Comparison of ENCODE assay signal across 11 cellular contexts in the genomic region with DNA sequence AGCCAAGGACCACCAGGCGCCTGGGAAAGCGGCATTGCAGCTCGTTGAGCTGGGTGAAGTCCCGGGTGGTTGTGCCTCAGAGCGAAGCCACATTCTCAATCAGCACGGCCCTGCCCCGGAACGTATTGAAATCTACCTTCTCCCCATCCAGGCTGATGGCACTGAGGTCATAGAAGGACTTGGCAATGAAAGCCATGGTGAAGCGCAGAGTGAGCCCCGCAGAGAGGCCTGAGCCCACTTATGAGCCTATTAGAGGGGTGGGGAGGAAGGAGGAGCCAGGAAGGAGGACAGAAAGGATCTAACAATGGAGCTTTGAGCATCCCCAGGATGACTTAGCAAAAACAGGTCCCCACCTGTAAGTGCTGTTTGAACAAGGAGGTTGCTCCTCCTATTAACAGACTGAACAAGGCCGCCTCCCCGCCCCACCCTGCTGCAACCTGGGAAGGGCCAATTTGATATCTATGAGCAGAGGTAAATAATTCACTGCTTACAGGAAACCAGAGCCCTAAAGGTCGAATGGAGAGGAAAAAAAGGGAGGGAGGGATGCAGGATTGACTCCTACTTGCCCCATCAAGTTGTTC. TPM values are rescaled to one million over a fixed set of nuclear protein-coding genes. Genes with fewer than 3 reads are reported as not detected.
DNase-seq lines count a peak whose midpoint lies in the region; ATAC-seq, FAIRE-seq and TF ChIP-seq lines count a peak whose summit lies in the region.
"Had no signal": no experiment of that assay in that cellular context is flagged by ENCODE, and none has a peak within 500 bp of the region (broad histone marks: within the 10 kb centered on the region; RNA-seq: fewer than 3 reads in every experiment).

A gene (minus strand): TSS at position 215 of the 581 bp plus-strand sequence. CDS start 19 bp downstream, at position 196.

- H3K4me1 Mint-ChIP-seq in GM23338 (peaks cover 23% of the 10 kb centered on the region), brain (peaks cover 8% of the 10 kb centered on the region)

- H3K36me3 ChIP-seq in GM23338 (ENCODE audit: insufficient read depth) (no peaks in the 10 kb centered on the region), neutrophil (peaks cover 43% of the 10 kb centered on the region)

- H3K79me2 ChIP-seq in GM23338 (replicated peaks; ENCODE audit: insufficient read depth), result no peaks in the 10 kb centered on the region

- H3K4me1 ChIP-seq in GM23338 (ENCODE audit: insufficient read depth) (peaks cover 21% of the 10 kb centered on the region), neutrophil (ENCODE audit: control insufficient read depth in 1 of 2, insufficient read depth in 1 of 2, low read depth in 1 of 2, low read length in 1 of 2) (peaks cover 30 to 51% of the 10 kb centered on the region in 2 experiments)

- peak within 1 kb of the TSS; percentile 88 for H3K27ac Mint-ChIP-seq in GM23338
- H3K27ac Mint-ChIP-seq in brain, result peak within 1 kb of the TSS in 3 of 5 experiments; percentile 9 to 35 (median 14)

- no peak within 1 kb of the TSS for H3K4me3 ChIP-seq in GM23338
- no peak within 1 kb of the TSS for H3K4me3 ChIP-seq in neutrophil (ENCODE audit: low read depth in 1 of 2, low read length in 1 of 2)

- H3K27ac ChIP-seq in GM23338 (ENCODE audit: low read depth) (peak within 1 kb of the TSS; percentile 64; the same call in 1 of the 2 replicates), neutrophil (peak within 1 kb of the TSS; percentile 58)

- H3K36me3 Mint-ChIP-seq in GM23338 (ENCODE audit: low read depth) (peaks cover 5% of the 10 kb centered on the region; the same call in 1 of the 3 replicates), brain (peaks cover 31% of the 10 kb centered on the region)

- H3K9me2 ChIP-seq in GM23338 (ENCODE audit: insufficient read depth), result no peaks in the 10 kb centered on the region

- H3K4me3 Mint-ChIP-seq in GM23338, result no peak within 1 kb of the TSS
- H3K4me3 Mint-ChIP-seq in brain, result no peak within 1 kb of the TSS

- peak; percentile 35 for ATAC-seq in GM23338
- no peak for ATAC-seq in HG03521 (IDR thresholded peaks at IDR 0.05; ENCODE audit: unreplicated experiment)
- ATAC-seq: right cardiac atrium had no signal

- no peak for TF ChIP-seq CTCF in GM23338 (conservative IDR thresholded peaks at IDR 0.05; ENCODE audit: low read depth in 2 of 2)
- TF ChIP-seq CTCF in brain (conservative IDR thresholded peaks at IDR 0.05), result no peak
- no peak for TF ChIP-seq CTCF in neutrophil (IDR thresholded peaks at IDR 0.05)

- H3F3A ChIP-seq in GM23338 (replicated peaks; ENCODE audit: low read depth), result no peaks in the 10 kb centered on the region

- H3K9me3 Mint-ChIP-seq in GM23338 (no peaks in the 10 kb centered on the region), brain (no peaks in the 10 kb centered on the region)

- no peaks in the 10 kb centered on the region for H4K20me1 ChIP-seq in GM23338 (replicated peaks; ENCODE audit: insufficient read depth)

- no peaks in the 10 kb centered on the region for H3K9me3 ChIP-seq in neutrophil

- no peak for FAIRE-seq in HTR-8/SVneo (lab: Jason Lieb, UNC)

- H3K27me3 ChIP-seq in GM23338 (ENCODE audit: insufficient read depth) (no peaks in the 10 kb centered on the region), neutrophil (no peaks in the 10 kb centered on the region)

- H3K27me3 Mint-ChIP-seq in GM23338 (ENCODE audit: insufficient read depth, low read depth, poor library complexity) (peaks cover 1% of the 10 kb centered on the region), brain (no peaks in the 10 kb centered on the region)

- H2AFZ ChIP-seq in GM23338, result no peak within 1 kb of the TSS

- 0 out of 2 replicates have a peak within 1 kb of the TSS, but pooled peaks have one; percentile 40 for H3K4me2 ChIP-seq in GM23338

- no peak for DNase-seq in GM23338 (ENCODE audit: low spot score)
- peak; percentile 87 for DNase-seq in NCI-H2107 (lab: John Stamatoyannopoulos, UW)
- no peak for DNase-seq in HTR-8/SVneo (ENCODE audit: insufficient read length, low spot score)
- DNase-seq in ecto neural progenitor cell (ENCODE audit: low spot score), result no peak
- no peak for DNase-seq in activated gamma-delta T cell (lab: John Stamatoyannopoulos, UW)
- DNase-seq: H7, right cardiac atrium, T-helper 2 cell had no signal

TF ChIP-seq in GM23338, 12 proteins besides CTCF, POLR2A, EP300 and RAD21:
- TF ChIP-seq EZH2phosphoT487 (IDR thresholded peaks at IDR 0.05; ENCODE audit: unreplicated experiment) (no peak), CREB1 (CRISPR knock-in tag; IDR thresholded peaks at IDR 0.05; ENCODE audit: low read depth) (no peak), EZH2 (IDR thresholded peaks at IDR 0.05; ENCODE audit: low read depth, unreplicated experiment) (no peak), JUNB (IDR thresholded peaks at IDR 0.05; ENCODE audit: unreplicated experiment) (no peak), ZNF114 (CRISPR knock-in tag; IDR thresholded peaks at IDR 0.05) (no peak)
- TF ChIP-seq, protein P1, sequence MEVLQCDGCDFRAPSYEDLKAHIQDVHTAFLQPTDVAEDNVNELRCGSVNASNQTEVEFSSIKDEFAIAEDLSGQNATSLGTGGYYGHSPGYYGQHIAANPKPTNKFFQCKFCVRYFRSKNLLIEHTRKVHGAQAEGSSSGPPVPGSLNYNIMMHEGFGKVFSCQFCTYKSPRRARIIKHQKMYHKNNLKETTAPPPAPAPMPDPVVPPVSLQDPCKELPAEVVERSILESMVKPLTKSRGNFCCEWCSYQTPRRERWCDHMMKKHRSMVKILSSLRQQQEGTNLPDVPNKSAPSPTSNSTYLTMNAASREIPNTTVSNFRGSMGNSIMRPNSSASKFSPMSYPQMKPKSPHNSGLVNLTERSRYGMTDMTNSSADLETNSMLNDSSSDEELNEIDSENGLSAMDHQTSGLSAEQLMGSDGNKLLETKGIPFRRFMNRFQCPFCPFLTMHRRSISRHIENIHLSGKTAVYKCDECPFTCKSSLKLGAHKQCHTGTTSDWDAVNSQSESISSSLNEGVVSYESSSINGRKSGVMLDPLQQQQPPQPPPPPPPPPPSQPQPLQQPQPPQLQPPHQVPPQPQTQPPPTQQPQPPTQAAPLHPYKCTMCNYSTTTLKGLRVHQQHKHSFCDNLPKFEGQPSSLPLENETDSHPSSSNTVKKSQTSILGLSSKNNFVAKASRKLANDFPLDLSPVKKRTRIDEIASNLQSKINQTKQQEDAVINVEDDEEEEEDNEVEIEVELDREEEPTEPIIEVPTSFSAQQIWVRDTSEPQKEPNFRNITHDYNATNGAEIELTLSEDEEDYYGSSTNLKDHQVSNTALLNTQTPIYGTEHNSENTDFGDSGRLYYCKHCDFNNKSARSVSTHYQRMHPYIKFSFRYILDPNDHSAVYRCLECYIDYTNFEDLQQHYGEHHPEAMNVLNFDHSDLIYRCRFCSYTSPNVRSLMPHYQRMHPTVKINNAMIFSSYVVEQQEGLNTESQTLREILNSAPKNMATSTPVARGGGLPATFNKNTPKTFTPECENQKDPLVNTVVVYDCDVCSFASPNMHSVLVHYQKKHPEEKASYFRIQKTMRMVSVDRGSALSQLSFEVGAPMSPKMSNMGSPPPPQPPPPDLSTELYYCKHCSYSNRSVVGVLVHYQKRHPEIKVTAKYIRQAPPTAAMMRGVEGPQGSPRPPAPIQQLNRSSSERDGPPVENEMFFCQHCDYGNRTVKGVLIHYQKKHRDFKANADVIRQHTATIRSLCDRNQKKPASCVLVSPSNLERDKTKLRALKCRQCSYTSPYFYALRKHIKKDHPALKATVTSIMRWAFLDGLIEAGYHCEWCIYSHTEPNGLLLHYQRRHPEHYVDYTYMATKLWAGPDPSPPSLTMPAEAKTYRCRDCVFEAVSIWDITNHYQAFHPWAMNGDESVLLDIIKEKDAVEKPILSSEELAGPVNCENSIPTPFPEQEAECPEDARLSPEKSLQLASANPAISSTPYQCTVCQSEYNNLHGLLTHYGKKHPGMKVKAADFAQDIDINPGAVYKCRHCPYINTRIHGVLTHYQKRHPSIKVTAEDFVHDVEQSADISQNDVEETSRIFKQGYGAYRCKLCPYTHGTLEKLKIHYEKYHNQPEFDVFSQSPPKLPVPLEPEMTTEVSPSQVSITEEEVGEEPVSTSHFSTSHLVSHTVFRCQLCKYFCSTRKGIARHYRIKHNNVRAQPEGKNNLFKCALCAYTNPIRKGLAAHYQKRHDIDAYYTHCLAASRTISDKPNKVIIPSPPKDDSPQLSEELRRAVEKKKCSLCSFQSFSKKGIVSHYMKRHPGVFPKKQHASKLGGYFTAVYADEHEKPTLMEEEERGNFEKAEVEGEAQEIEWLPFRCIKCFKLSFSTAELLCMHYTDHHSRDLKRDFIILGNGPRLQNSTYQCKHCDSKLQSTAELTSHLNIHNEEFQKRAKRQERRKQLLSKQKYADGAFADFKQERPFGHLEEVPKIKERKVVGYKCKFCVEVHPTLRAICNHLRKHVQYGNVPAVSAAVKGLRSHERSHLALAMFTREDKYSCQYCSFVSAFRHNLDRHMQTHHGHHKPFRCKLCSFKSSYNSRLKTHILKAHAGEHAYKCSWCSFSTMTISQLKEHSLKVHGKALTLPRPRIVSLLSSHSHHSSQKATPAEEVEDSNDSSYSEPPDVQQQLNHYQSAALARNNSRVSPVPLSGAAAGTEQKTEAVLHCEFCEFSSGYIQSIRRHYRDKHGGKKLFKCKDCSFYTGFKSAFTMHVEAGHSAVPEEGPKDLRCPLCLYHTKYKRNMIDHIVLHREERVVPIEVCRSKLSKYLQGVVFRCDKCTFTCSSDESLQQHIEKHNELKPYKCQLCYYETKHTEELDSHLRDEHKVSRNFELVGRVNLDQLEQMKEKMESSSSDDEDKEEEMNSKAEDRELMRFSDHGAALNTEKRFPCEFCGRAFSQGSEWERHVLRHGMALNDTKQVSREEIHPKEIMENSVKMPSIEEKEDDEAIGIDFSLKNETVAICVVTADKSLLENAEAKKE (CRISPR knock-in tag; IDR thresholded peaks at IDR 0.05), result no peak

RNA-seq across cellular contexts. Expression of the gene that starts here (rescaled TPM):
- 1.8 and 2.2 TPM in 2 replicates for total RNA-seq in GM23338 (2014; rRNA removed; shearing (Covaris generic))
- 0.78 TPM in 2 replicates for polyA plus RNA-seq in GM23338 (2016; fragmentation: Nextera tagmentation; extraction: Ambion mirVana)
- 23.8 TPM for polyA plus RNA-seq in brain (ENCODE audit: insufficient read depth, low read depth, low replicate concordance)
- total RNA-seq: right cardiac atrium had no signal

Comparison
In these comparisons a context has a peak if more than half of its experiments do, and no peak if none do; other contexts are left out.
1. RNA of the gene that starts here (polyA plus RNA-seq): 23.8 TPM in brain (single experiment); 0.78 TPM in GM23338; every median in the first group is over 10 times any median in the second.